In the genomic region with DNA sequence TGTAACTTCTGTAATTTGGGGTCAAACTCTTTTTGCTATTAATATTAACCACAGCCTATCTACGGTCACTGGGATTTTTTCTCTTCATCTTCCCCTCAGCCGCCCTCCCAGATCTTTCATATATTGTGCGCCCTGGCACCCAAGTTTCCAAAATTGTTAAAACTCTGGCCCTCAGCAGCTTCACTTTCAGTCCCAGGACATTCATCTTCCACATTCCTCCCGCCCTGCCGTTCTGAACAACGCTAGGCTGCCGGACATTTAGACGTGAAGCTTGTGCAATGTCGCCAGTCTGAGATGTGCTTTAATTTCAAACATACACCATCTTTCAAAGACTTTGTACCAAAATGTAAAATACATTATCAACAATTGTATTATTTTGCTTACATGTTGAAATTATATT, we compare ENCODE assay signal across 1 cellular context.
TF ChIP-seq lines count a peak whose summit lies in the region.

No MANE protein-coding gene starts in this region.

TF ChIP-seq in GM23338, 12 proteins besides CTCF, POLR2A, EP300 and RAD21 (continued from another document):
- TF ChIP-seq, protein P1, sequence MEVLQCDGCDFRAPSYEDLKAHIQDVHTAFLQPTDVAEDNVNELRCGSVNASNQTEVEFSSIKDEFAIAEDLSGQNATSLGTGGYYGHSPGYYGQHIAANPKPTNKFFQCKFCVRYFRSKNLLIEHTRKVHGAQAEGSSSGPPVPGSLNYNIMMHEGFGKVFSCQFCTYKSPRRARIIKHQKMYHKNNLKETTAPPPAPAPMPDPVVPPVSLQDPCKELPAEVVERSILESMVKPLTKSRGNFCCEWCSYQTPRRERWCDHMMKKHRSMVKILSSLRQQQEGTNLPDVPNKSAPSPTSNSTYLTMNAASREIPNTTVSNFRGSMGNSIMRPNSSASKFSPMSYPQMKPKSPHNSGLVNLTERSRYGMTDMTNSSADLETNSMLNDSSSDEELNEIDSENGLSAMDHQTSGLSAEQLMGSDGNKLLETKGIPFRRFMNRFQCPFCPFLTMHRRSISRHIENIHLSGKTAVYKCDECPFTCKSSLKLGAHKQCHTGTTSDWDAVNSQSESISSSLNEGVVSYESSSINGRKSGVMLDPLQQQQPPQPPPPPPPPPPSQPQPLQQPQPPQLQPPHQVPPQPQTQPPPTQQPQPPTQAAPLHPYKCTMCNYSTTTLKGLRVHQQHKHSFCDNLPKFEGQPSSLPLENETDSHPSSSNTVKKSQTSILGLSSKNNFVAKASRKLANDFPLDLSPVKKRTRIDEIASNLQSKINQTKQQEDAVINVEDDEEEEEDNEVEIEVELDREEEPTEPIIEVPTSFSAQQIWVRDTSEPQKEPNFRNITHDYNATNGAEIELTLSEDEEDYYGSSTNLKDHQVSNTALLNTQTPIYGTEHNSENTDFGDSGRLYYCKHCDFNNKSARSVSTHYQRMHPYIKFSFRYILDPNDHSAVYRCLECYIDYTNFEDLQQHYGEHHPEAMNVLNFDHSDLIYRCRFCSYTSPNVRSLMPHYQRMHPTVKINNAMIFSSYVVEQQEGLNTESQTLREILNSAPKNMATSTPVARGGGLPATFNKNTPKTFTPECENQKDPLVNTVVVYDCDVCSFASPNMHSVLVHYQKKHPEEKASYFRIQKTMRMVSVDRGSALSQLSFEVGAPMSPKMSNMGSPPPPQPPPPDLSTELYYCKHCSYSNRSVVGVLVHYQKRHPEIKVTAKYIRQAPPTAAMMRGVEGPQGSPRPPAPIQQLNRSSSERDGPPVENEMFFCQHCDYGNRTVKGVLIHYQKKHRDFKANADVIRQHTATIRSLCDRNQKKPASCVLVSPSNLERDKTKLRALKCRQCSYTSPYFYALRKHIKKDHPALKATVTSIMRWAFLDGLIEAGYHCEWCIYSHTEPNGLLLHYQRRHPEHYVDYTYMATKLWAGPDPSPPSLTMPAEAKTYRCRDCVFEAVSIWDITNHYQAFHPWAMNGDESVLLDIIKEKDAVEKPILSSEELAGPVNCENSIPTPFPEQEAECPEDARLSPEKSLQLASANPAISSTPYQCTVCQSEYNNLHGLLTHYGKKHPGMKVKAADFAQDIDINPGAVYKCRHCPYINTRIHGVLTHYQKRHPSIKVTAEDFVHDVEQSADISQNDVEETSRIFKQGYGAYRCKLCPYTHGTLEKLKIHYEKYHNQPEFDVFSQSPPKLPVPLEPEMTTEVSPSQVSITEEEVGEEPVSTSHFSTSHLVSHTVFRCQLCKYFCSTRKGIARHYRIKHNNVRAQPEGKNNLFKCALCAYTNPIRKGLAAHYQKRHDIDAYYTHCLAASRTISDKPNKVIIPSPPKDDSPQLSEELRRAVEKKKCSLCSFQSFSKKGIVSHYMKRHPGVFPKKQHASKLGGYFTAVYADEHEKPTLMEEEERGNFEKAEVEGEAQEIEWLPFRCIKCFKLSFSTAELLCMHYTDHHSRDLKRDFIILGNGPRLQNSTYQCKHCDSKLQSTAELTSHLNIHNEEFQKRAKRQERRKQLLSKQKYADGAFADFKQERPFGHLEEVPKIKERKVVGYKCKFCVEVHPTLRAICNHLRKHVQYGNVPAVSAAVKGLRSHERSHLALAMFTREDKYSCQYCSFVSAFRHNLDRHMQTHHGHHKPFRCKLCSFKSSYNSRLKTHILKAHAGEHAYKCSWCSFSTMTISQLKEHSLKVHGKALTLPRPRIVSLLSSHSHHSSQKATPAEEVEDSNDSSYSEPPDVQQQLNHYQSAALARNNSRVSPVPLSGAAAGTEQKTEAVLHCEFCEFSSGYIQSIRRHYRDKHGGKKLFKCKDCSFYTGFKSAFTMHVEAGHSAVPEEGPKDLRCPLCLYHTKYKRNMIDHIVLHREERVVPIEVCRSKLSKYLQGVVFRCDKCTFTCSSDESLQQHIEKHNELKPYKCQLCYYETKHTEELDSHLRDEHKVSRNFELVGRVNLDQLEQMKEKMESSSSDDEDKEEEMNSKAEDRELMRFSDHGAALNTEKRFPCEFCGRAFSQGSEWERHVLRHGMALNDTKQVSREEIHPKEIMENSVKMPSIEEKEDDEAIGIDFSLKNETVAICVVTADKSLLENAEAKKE (CRISPR knock-in tag; IDR thresholded peaks at IDR 0.05): no peak
- TF ChIP-seq NANOG (IDR thresholded peaks at IDR 0.05; ENCODE audit: borderline replicate concordance) (no peak), CREB1 (CRISPR knock-in tag; IDR thresholded peaks at IDR 0.05; ENCODE audit: low read depth) (no peak), ZNF114 (CRISPR knock-in tag; IDR thresholded peaks at IDR 0.05) (no peak), EZH2phosphoT487 (IDR thresholded peaks at IDR 0.05; ENCODE audit: unreplicated experiment) (no peak), STAT1 (IDR thresholded peaks at IDR 0.05; ENCODE audit: unreplicated experiment) (no peak), POLR2AphosphoS5 (IDR thresholded peaks at IDR 0.05; ENCODE audit: low read depth) (no peak)
- TF ChIP-seq, protein P2, sequence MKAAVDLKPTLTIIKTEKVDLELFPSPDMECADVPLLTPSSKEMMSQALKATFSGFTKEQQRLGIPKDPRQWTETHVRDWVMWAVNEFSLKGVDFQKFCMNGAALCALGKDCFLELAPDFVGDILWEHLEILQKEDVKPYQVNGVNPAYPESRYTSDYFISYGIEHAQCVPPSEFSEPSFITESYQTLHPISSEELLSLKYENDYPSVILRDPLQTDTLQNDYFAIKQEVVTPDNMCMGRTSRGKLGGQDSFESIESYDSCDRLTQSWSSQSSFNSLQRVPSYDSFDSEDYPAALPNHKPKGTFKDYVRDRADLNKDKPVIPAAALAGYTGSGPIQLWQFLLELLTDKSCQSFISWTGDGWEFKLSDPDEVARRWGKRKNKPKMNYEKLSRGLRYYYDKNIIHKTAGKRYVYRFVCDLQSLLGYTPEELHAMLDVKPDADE (IDR thresholded peaks at IDR 0.05): no peak
- TF ChIP-seq, protein P3, sequence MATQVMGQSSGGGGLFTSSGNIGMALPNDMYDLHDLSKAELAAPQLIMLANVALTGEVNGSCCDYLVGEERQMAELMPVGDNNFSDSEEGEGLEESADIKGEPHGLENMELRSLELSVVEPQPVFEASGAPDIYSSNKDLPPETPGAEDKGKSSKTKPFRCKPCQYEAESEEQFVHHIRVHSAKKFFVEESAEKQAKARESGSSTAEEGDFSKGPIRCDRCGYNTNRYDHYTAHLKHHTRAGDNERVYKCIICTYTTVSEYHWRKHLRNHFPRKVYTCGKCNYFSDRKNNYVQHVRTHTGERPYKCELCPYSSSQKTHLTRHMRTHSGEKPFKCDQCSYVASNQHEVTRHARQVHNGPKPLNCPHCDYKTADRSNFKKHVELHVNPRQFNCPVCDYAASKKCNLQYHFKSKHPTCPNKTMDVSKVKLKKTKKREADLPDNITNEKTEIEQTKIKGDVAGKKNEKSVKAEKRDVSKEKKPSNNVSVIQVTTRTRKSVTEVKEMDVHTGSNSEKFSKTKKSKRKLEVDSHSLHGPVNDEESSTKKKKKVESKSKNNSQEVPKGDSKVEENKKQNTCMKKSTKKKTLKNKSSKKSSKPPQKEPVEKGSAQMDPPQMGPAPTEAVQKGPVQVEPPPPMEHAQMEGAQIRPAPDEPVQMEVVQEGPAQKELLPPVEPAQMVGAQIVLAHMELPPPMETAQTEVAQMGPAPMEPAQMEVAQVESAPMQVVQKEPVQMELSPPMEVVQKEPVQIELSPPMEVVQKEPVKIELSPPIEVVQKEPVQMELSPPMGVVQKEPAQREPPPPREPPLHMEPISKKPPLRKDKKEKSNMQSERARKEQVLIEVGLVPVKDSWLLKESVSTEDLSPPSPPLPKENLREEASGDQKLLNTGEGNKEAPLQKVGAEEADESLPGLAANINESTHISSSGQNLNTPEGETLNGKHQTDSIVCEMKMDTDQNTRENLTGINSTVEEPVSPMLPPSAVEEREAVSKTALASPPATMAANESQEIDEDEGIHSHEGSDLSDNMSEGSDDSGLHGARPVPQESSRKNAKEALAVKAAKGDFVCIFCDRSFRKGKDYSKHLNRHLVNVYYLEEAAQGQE (IDR thresholded peaks at IDR 0.05; ENCODE audit: unreplicated experiment): no peak
